Comparison of ENCODE assay signal across 1 cellular context in genomic region chr7:35424869-35425495, GRCh38.
TF ChIP-seq lines count a peak whose summit lies in the region.

No MANE protein-coding gene starts in this region.

TF ChIP-seq in WTC11, 78 proteins besides CTCF, POLR2A, EP300 and RAD21 (continued from another document):
- TF ChIP-seq MAX (CRISPR knock-in tag; IDR thresholded peaks at IDR 0.05) (no peak), PRRX2 (CRISPR knock-in tag; IDR thresholded peaks at IDR 0.05) (no peak), GRHL2 (CRISPR knock-in tag; IDR thresholded peaks at IDR 0.05; ENCODE audit: insufficient replicate concordance, severe bottlenecking) (no peak)
